24 cellular contexts compared by ENCODE assay signal in genomic region chr4:26413595-26413994, GRCh38.
"Had no signal": no experiment of that assay in that cellular context is flagged by ENCODE, and none has a peak within 500 bp of the region (broad histone marks: within the 10 kb centered on the region; RNA-seq: fewer than 3 reads in every experiment).

No MANE protein-coding gene starts in this region.

- H3K27me3 Mint-ChIP-seq: activated CD8-positive, alpha-beta T cell treated with anti-CD3 and anti-CD28 coated beads for 36 hours; activated naive CD4-positive, alpha-beta T cell treated with anti-CD3 and anti-CD28 coated beads, Interleukin-2, amount 10 ng/mL, durations not matched to agents 7 days and 5 days; activated naive CD8-positive, alpha-beta T cell treated with anti-CD3 and anti-CD28 coated beads for 36 hours had no signal

- H3K4me2 ChIP-seq: KMS-11, SK-N-SH had no signal

- ATAC-seq: activated CD4-positive, CD25-positive, alpha-beta regulatory T cell treated with anti-CD3 and anti-CD28 coated beads, Interleukin-2, amount 50 U/mL, for 24 hours; activated CD8-positive, alpha-beta T cell treated with anti-CD3 and anti-CD28 coated beads for 36 hours; activated T-cell treated with anti-CD3 and anti-CD28 coated beads, Interleukin-2, amount 50 U/mL, for 72 hours had no signal

- FAIRE-seq: RCC 7860 had no signal

- H3K27ac Mint-ChIP-seq: activated CD8-positive, alpha-beta T cell treated with anti-CD3 and anti-CD28 coated beads for 36 hours; activated naive CD4-positive, alpha-beta T cell treated with anti-CD3 and anti-CD28 coated beads, Interleukin-2, amount 10 ng/mL, durations not matched to agents 7 days and 5 days; activated naive CD8-positive, alpha-beta T cell treated with anti-CD3 and anti-CD28 coated beads for 36 hours; activated T-cell treated with anti-CD3 and anti-CD28 coated beads, Interleukin-2, amount 50 U/mL, for 72 hours; activated T-helper 2 cell treated with anti-CD3 and anti-CD28 coated beads, Interferon-gamma antibody, Interleukin-2, Interleukin-4, amounts not matched to agents 10 μg/mL and 5 μg/mL and 100 μg/mL, durations not matched to agents 14 hours and 24 hours and 36 hours had no signal

- H3K27me3 ChIP-seq: breast epithelium, MG63, SJCRH30 had no signal

- H3K4me1 ChIP-seq: breast epithelium had no signal

- H3K27ac ChIP-seq: KMS-11, SJCRH30, WERI-Rb-1 had no signal

- H3K4me1 Mint-ChIP-seq: activated naive CD4-positive, alpha-beta T cell treated with anti-CD3 and anti-CD28 coated beads, Interleukin-2, amount 10 ng/mL, durations not matched to agents 7 days and 5 days; activated naive CD8-positive, alpha-beta T cell treated with anti-CD3 and anti-CD28 coated beads for 36 hours had no signal

- H3K36me3 ChIP-seq: breast epithelium had no signal

- H3K9ac ChIP-seq: KMS-11, SK-N-SH had no signal

- DNase-seq: activated CD4-positive, alpha-beta T cell treated with anti-CD3 and anti-CD28 coated beads for 4 hours; activated CD8-positive, alpha-beta memory T cell treated with anti-CD3 and anti-CD28 coated beads, Interleukin-2, amount 50 U/mL, for 4 hours; activated CD8-positive, alpha-beta T cell treated with anti-CD3 and anti-CD28 coated beads for 36 hours; activated gamma-delta T cell treated with Interleukin-2 at 50 U/mL for 16 hours; activated naive CD4-positive, alpha-beta T cell treated with anti-CD3 and anti-CD28 coated beads, Interleukin-2, amount 10 ng/mL, durations not matched to agents 7 days and 5 days; activated naive CD8-positive, alpha-beta T cell treated with anti-CD3 and anti-CD28 coated beads for 36 hours; activated T-cell treated with anti-CD3 and anti-CD28 coated beads, Interleukin-2, amount 50 U/mL, for 72 hours; MG63; NCI-H1105; NCI-H1436; NCI-H1694 treated with DMSO at 0.1 percent for 48 hours; NCI-H2081; NCI-H510A treated with DMSO at 0.1 percent for 48 hours; NCI-H69; NK-92 treated with Interleukin-12 subunit alpha and Interleukin-12 subunit beta, amount 100 ng/mL, for 24 hours; SJCRH30; SK-N-SH; T-helper 1 cell had no signal

- H3K9me3 ChIP-seq: breast epithelium, MG63, SJCRH30, SK-N-SH had no signal

- H3K4me3 ChIP-seq: breast epithelium, MG63, SJCRH30 had no signal

- H3K4me3 Mint-ChIP-seq: activated CD8-positive, alpha-beta T cell treated with anti-CD3 and anti-CD28 coated beads for 36 hours; activated naive CD4-positive, alpha-beta T cell treated with anti-CD3 and anti-CD28 coated beads, Interleukin-2, amount 10 ng/mL, durations not matched to agents 7 days and 5 days; activated naive CD8-positive, alpha-beta T cell treated with anti-CD3 and anti-CD28 coated beads for 36 hours; activated T-cell treated with anti-CD3 and anti-CD28 coated beads, Interleukin-2, amount 50 U/mL, for 72 hours had no signal

- H3K9me3 Mint-ChIP-seq: activated CD8-positive, alpha-beta T cell treated with anti-CD3 and anti-CD28 coated beads for 36 hours; activated naive CD4-positive, alpha-beta T cell treated with anti-CD3 and anti-CD28 coated beads, Interleukin-2, amount 10 ng/mL, durations not matched to agents 7 days and 5 days; activated naive CD8-positive, alpha-beta T cell treated with anti-CD3 and anti-CD28 coated beads for 36 hours; activated T-cell treated with anti-CD3 and anti-CD28 coated beads, Interleukin-2, amount 50 U/mL, for 72 hours; activated T-helper 2 cell treated with anti-CD3 and anti-CD28 coated beads, Interferon-gamma antibody, Interleukin-2, Interleukin-4, amounts not matched to agents 10 μg/mL and 5 μg/mL and 100 μg/mL, durations not matched to agents 14 hours and 24 hours and 36 hours had no signal
